ENCODE assay signal across 8 cellular contexts in the genomic region with DNA sequence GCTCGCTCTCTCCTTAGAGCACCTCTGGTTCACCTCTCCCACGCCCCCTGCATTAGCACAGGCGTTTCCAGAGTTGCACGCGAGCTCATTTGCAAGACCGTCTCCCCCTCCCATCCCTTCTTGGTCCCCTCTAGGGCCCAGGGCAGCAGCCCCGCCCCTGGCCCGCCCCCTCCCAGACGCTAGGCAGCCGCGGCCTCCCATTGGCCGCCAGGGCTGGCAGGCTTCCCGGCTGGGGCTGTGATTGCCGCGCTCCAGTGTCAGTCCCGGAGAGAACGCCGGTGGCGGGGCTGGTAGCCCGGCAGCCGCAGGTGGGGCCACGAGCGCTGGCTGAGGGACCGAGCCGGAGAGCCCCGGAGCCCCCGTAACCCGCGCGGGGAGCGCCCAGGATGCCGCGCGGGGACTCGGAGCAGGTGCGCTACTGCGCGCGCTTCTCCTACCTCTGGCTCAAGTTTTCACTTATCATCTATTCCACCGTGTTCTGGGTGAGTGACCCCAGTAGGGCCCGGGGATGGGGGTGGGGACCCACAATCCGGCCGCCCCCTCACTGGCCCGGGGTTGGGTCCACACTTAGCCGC. TPM values are rescaled to one million over a fixed set of nuclear protein-coding genes. Genes with fewer than 3 reads are reported as not detected.
DNase-seq lines count a peak whose midpoint lies in the region; ATAC-seq and TF ChIP-seq lines count a peak whose summit lies in the region.

Gene TSPAN15, plus strand, starts transcription at position 257 of the 575 bp plus-strand sequence. Its CDS starts 130 bp downstream, at position 387.

- H3K36me3 ChIP-seq in H7 (replicated peaks; ENCODE audit: control insufficient read depth, insufficient read depth, low read length) (no peaks in the 10 kb centered on the region), tibial artery (no peaks in the 10 kb centered on the region)

- peak; percentile 90 for DNase-seq in DMS153 (lab: John Stamatoyannopoulos, UW)
- peak; percentile 98 for DNase-seq in H7
- DNase-seq in NCI-H1092 treated with DMSO at 0.1 percent for 48 hours (lab: John Stamatoyannopoulos, UW) = peak; percentile 79
- peak; percentile 56 to 82 (median 73) for DNase-seq in T-helper 1 cell
- DNase-seq in left cardiac atrium = peak; percentile 89
- DNase-seq in pons (ENCODE audit: low spot score) = peak; percentile 93
- peak; percentile 81 to 94 for DNase-seq in tibial artery

- 1% methylated on average over 40 to 45 of the region's 45 CpGs for WGBS in adipose tissue, 3 donors

- H3K27ac ChIP-seq in adipose tissue (ENCODE audit: low read depth, low read length) (no peak within 1 kb of the TSS), tibial artery (peak within 1 kb of the TSS; percentile 67 to 70)

- peaks cover 0 to 41% (median 18%) of the 10 kb centered on the region in 4 donors for H3K4me1 ChIP-seq in tibial artery

- peaks cover 29% of the 10 kb centered on the region for H3K27me3 ChIP-seq in H7 (ENCODE audit: control insufficient read depth, insufficient read depth, low read length)
- H3K27me3 ChIP-seq in tibial artery = no peaks in the 10 kb centered on the region

- H3K4me3 ChIP-seq in H7 (ENCODE audit: insufficient read depth, low read depth, low read length) (peak within 1 kb of the TSS; percentile 65), tibial artery (peak within 1 kb of the TSS; percentile 71 to 88)

- peak in 1 of 2 experiments; percentile 6 for TF ChIP-seq CTCF in tibial artery (IDR thresholded peaks at IDR 0.05)

- peak; percentile 96 to 97 for ATAC-seq in left cardiac atrium

- H3K9me3 ChIP-seq in tibial artery = no peaks in the 10 kb centered on the region

- intact Hi-C loops in left cardiac atrium (cut with DNase I) = no loop called here
- intact Hi-C loops in tibial artery (cut with DNase I; ENCODE audit: low total_unique reads) = loop anchor here (5.0 kb wide), 1 partner anchor 46 kb away; no protein-coding TSS in a partner anchor

RNA-seq across cellular contexts. Expression of gene TSPAN15, which starts in this region (rescaled TPM):
- total RNA-seq in H7 (2014; rRNA removed; shearing (Covaris generic)) = 5.0 and 6.5 TPM in 2 replicates
- 100 to 1,000 TPM in 1 of 3 donors, 10 to 100 TPM in 2; 23.9 to 137 (median 25.0) TPM for polyA plus RNA-seq in adipose tissue
- total RNA-seq in left cardiac atrium = 10 to 100 TPM; 11.0 to 17.3 TPM
